Comparison of ENCODE assay signal across 22 cellular contexts in the genomic region with DNA sequence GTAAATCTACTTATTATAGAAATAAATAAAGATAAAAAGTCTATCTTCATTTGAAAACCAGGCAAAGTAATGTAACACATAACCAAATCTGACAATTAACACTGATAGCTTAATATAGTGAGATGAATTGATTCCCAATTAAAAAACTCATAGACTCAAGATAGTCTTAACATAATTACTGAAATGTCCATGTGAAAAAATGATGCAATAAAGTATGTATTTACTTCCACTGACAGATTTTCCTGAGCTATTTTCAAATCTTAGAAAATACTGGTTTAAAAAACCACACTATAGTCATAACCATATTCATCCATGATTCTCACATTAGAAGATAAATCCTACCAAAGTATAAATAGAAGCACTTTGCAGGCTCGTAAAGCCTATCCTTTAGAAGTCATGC. TPM values are rescaled to one million over a fixed set of nuclear protein-coding genes. Genes with fewer than 3 reads are reported as not detected.
DNase-seq lines count a peak whose midpoint lies in the region; ATAC-seq, FAIRE-seq and TF ChIP-seq lines count a peak whose summit lies in the region.
"Had no signal": no experiment of that assay in that cellular context is flagged by ENCODE, and none has a peak within 500 bp of the region (broad histone marks: within the 10 kb centered on the region; RNA-seq: fewer than 3 reads in every experiment).

No MANE protein-coding gene starts in this region.

- intact Hi-C loops in K562 (cut with micrococcal nuclease) (no loop called here), lower leg skin (cut with DNase I; ENCODE audit: low total_unique reads) (no loop called here), gastrocnemius medialis (cut with DNase I; ENCODE audit: low total_unique reads) (no loop called here)

- peaks cover 59% of the 10 kb centered on the region for H3K36me3 ChIP-seq in K562 (ENCODE audit: control insufficient read depth, insufficient read depth, low read length)
- peaks cover 0 to 65% of the 10 kb centered on the region in 2 donors for H3K36me3 ChIP-seq in gastrocnemius medialis

- ATAC-seq in K562: no peak
- no peak for ATAC-seq in gastrocnemius medialis
- ATAC-seq: GM12878 had no signal

- in situ Hi-C loops in K562 (cut with MboI) (no loop called here), gastrocnemius medialis (cut with MboI; ENCODE audit: low sequenced_read_pairs in 4 of 4) (no loop called here)

- TF ChIP-seq CTCF in D721Med (IDR thresholded peaks at IDR 0.05; ENCODE audit: insufficient read depth, missing control alignments): no peak
- TF ChIP-seq CTCF in K562 (IDR thresholded peaks at IDR 0.05 in 2 of 3, conservative IDR thresholded peaks at IDR 0.05 in 1 of 3; ENCODE audit: insufficient read depth in 2 of 3, low read depth in 1 of 3, low read length in 3 of 3): no peak
- TF ChIP-seq CTCF in lower leg skin (IDR thresholded peaks at IDR 0.05): no peak
- no peak for TF ChIP-seq CTCF in gastrocnemius medialis (IDR thresholded peaks at IDR 0.05 in 4 of 5, conservative IDR thresholded peaks at IDR 0.05 in 1 of 5)

- H3K4me3 ChIP-seq in K562 (no peak overlapping the region), lower leg skin (ENCODE audit: low read depth, poor library complexity, severe bottlenecking) (no peak overlapping the region), gastrocnemius medialis (no peak overlapping the region)
- H3K4me3 ChIP-seq: BLaER1, GM12878 had no signal

- H3K9me1 ChIP-seq in K562 (ENCODE audit: control insufficient read depth, insufficient read depth, low read length): no peaks in the 10 kb centered on the region

- no peaks in the 10 kb centered on the region for H3K27me3 ChIP-seq in K562 (ENCODE audit: control insufficient read depth in 2 of 2, insufficient read depth in 2 of 2, low read length in 2 of 2)
- H3K27me3 ChIP-seq in gastrocnemius medialis: no peaks in the 10 kb centered on the region
- H3K27me3 ChIP-seq: BE2C, BLaER1 had no signal

- POLR2A ChIA-PET in K562 (lab: Yijun Ruan, JAX): interaction anchor here (1.1 to 2.8 kb wide), 2 partner anchors 10 to 53 kb away, joined by 3 to 15 read pairs; a partner anchor contains a TSS

- TF ChIP-seq EP300 in K562 (IDR thresholded peaks at IDR 0.05; ENCODE audit: low read length): no peak

- H4K20me1 ChIP-seq in K562 (replicated peaks; ENCODE audit: control insufficient read depth, insufficient read depth, low read length): no peaks in the 10 kb centered on the region
- H4K20me1 ChIP-seq: BLaER1 had no signal

- no peak overlapping the region for H3K4me2 ChIP-seq in K562 (ENCODE audit: insufficient read depth, low read length)
- H3K4me2 ChIP-seq: BLaER1 had no signal

- H3K9me3 ChIP-seq in K562 (replicated peaks; ENCODE audit: control insufficient read depth, insufficient read depth, low read depth, low read length): no peaks in the 10 kb centered on the region
- H3K9me3 ChIP-seq in gastrocnemius medialis: no peaks in the 10 kb centered on the region
- H3K9me3 ChIP-seq: BE2C, BLaER1 had no signal

- no peak for DNase-seq in D721Med (ENCODE audit: insufficient read length, low spot score)
- DNase-seq in K562 (ENCODE audit: extremely low read depth in 1 of 4, low spot score in 3 of 4): no peak
- DNase-seq in GM19240 (ENCODE audit: insufficient read length, low spot score): no peak
- DNase-seq in NCI-H2171 treated with DMSO at 0.1 percent for 48 hours (lab: John Stamatoyannopoulos, UW): no peak
- no peak for DNase-seq in lower leg skin (ENCODE audit: low spot score in 2 of 2)
- no peak for DNase-seq in gastrocnemius medialis
- DNase-seq: 8988T; ACHN; BE2C; C1 segment of cervical spinal cord; CD4-positive, CD25-positive, alpha-beta regulatory T cell; CD8-positive, alpha-beta memory T cell; COR-L47; DMS79 treated with DMSO at 0.1 percent for 48 hours; GDM1 had no signal

- no peak overlapping the region for H2AFZ ChIP-seq in K562 (ENCODE audit: low read depth, low read length)

- no TSS peak for BruUV-seq in K562 (replicated peaks; lab: Mats Ljungman, UMichigan)

- CTCF ChIA-PET in K562 (lab: Yijun Ruan, JAX; ENCODE audit: low intra/inter-chr PET ratio): no interaction called here

- H3K9ac ChIP-seq in K562 (ENCODE audit: insufficient read depth in 1 of 2, low read depth in 2 of 2, low read length in 2 of 2): no peak overlapping the region
- H3K9ac ChIP-seq: BLaER1 had no signal

- WGBS in K562 (ENCODE audit: insufficient coverage, low coverage, missing lambda C conversion rate): 83% methylated on average over 1 of the region's 1 CpG
- WGBS in lower leg skin, 2 donors: 89 to 94% methylated on average over 1 of the region's 1 CpG

- no peaks in the 10 kb centered on the region for H3K4me1 ChIP-seq in K562 (replicated peaks in 1 of 2; ENCODE audit: control insufficient read depth in 2 of 2, insufficient read depth in 2 of 2, low read length in 2 of 2)
- H3K4me1 ChIP-seq in gastrocnemius medialis: no peaks in the 10 kb centered on the region
- H3K4me1 ChIP-seq: BE2C, BLaER1 had no signal

- peak; percentile 6 for FAIRE-seq in D721Med (lab: Jason Lieb, UNC)
- FAIRE-seq in G401.6 (lab: Jason Lieb, UNC): peak; percentile 21
- no peak for FAIRE-seq in K562 (lab: Jason Lieb, UNC)
- FAIRE-seq in islet of Langerhans (lab: Jason Lieb, UNC): peak; percentile 13
- FAIRE-seq: A204.1, GM12878, GM12892, GM18507 had no signal

- no peaks in the 10 kb centered on the region for H3K79me2 ChIP-seq in K562 (ENCODE audit: control insufficient read depth, insufficient read depth, low read length)

- H3K27ac ChIP-seq in K562 (ENCODE audit: extremely low read depth, low read depth, low read length): no peak overlapping the region
- no peak overlapping the region for H3K27ac ChIP-seq in gastrocnemius medialis
- H3K27ac ChIP-seq: BLaER1 had no signal

- TF ChIP-seq RAD21 in K562 (CRISPR knock-in tag; conservative IDR thresholded peaks at IDR 0.05 in 1 of 2, IDR thresholded peaks at IDR 0.05 in 1 of 2): no peak

- TF ChIP-seq POLR2A in K562 (conservative IDR thresholded peaks at IDR 0.05) (no peak), lower leg skin (IDR thresholded peaks at IDR 0.05) (no peak), gastrocnemius medialis (IDR thresholded peaks at IDR 0.05) (no peak)

RNA-seq across cellular contexts. Expression of a gene that starts 9.6 kb away (rescaled TPM):
- 58.1 and 105 TPM in 2 replicates for total RNA-seq in K562 (2011; cell fraction: chromatin; rRNA removed; ENCODE audit: low replicate concordance)
- total RNA-seq in K562 (2011; cell fraction: nucleolus; rRNA removed): 39.5 and 39.6 TPM in 2 replicates
- 51.0 and 57.4 TPM in 2 replicates for total RNA-seq in K562 (2011; cell fraction: nucleoplasm; rRNA removed)
- 56.5 and 62.6 TPM in 2 replicates for total RNA-seq in K562 (2014; rRNA removed)
- total RNA-seq in K562 (2014; rRNA removed; fragmentation: Illumina TruSeq; extraction: Trizol): 91.0 and 91.4 TPM in 2 replicates
- 72.4 and 72.6 TPM in 2 replicates for total RNA-seq in K562 (2015; rRNA removed; fragmentation: Illumina TruSeq; extraction: Trizol)
- total RNA-seq in K562 (2021): 53.0 and 54.1 TPM in 2 replicates
- 114 and 124 TPM in 2 replicates for polyA plus RNA-seq in K562 (2011; rRNA removed)
- polyA plus RNA-seq in K562 (2011; cell fraction: cytosol; rRNA removed): 47.7 and 55.4 TPM in 2 replicates
- polyA plus RNA-seq in K562 (2011; cell fraction: nucleus; rRNA removed): 75.8 and 110 TPM in 2 replicates
- polyA plus RNA-seq in K562 (2012): 71.9 and 112 TPM in 2 replicates
- polyA plus RNA-seq in K562 (2014; fragmentation: Illumina TruSeq; extraction: Trizol): 75.8 and 80.1 TPM in 2 replicates
- 10 to 100 TPM; 26.7 to 30.6 TPM for polyA plus RNA-seq in K562 (2014; fragmentation: Nextera tagmentation; extraction: Ambion mirVana)
- 61.4 and 68.9 TPM in 2 replicates for polyA plus RNA-seq in K562 (2014; rRNA removed)
- polyA minus RNA-seq in K562 (2011; rRNA and poly(A)+ RNA removed): 102 and 112 TPM in 2 replicates
- 31.9 and 51.6 TPM in 2 replicates for polyA minus RNA-seq in K562 (2011; cell fraction: cytosol; rRNA and poly(A)+ RNA removed)
- polyA minus RNA-seq in K562 (2011; cell fraction: nucleus; rRNA and poly(A)+ RNA removed): 21.3 and 41.1 TPM in 2 replicates
- total RNA-seq in lower leg skin: 10 to 100 TPM in 1 of 4 donors, 1 to 10 TPM in 3; 6.2 to 14.4 (median 7.0) TPM
- 1 to 10 TPM; 3.6 to 5.3 (median 4.2) TPM for total RNA-seq in gastrocnemius medialis

RNA-seq across cellular contexts. Expression of a gene that starts 43.5 kb away (rescaled TPM):
- 70.4 and 160 TPM in 2 replicates for total RNA-seq in K562 (2011; cell fraction: chromatin; rRNA removed; ENCODE audit: low replicate concordance)
- total RNA-seq in K562 (2011; cell fraction: nucleolus; rRNA removed): 39.9 and 42.9 TPM in 2 replicates
- total RNA-seq in K562 (2011; cell fraction: nucleoplasm; rRNA removed): 64.7 and 86.4 TPM in 2 replicates
- total RNA-seq in K562 (2014; rRNA removed): 16.5 and 25.2 TPM in 2 replicates
- total RNA-seq in K562 (2014; rRNA removed; fragmentation: Illumina TruSeq; extraction: Trizol): 19.9 and 24.0 TPM in 2 replicates
- 20.8 and 22.4 TPM in 2 replicates for total RNA-seq in K562 (2015; rRNA removed; fragmentation: Illumina TruSeq; extraction: Trizol)
- total RNA-seq in K562 (2021): 25.6 and 31.9 TPM in 2 replicates
- polyA plus RNA-seq in K562 (2011; rRNA removed): 97.9 and 98.2 TPM in 2 replicates
- polyA plus RNA-seq in K562 (2011; cell fraction: cytosol; rRNA removed): 13.0 and 30.9 TPM in 2 replicates
- 78.7 and 127 TPM in 2 replicates for polyA plus RNA-seq in K562 (2011; cell fraction: nucleus; rRNA removed)
- polyA plus RNA-seq in K562 (2012): 34.8 and 44.0 TPM in 2 replicates
- polyA plus RNA-seq in K562 (2014; fragmentation: Illumina TruSeq; extraction: Trizol): 32.5 and 39.2 TPM in 2 replicates
- 10 to 100 TPM; 79.5 to 80.8 TPM for polyA plus RNA-seq in K562 (2014; fragmentation: Nextera tagmentation; extraction: Ambion mirVana)
- 47.9 and 52.3 TPM in 2 replicates for polyA plus RNA-seq in K562 (2014; rRNA removed)
- 139 and 147 TPM in 2 replicates for polyA minus RNA-seq in K562 (2011; rRNA and poly(A)+ RNA removed)
- 18.0 and 22.2 TPM in 2 replicates for polyA minus RNA-seq in K562 (2011; cell fraction: cytosol; rRNA and poly(A)+ RNA removed)
- polyA minus RNA-seq in K562 (2011; cell fraction: nucleus; rRNA and poly(A)+ RNA removed): 37.7 and 82.6 TPM in 2 replicates
- total RNA-seq in lower leg skin: 10 to 100 TPM; 12.8 to 34.2 (median 15.0) TPM
- total RNA-seq in gastrocnemius medialis: 10 to 100 TPM; 14.8 to 29.4 (median 24.4) TPM

RNA-seq across cellular contexts. Expression of a gene that starts 44.2 kb away (rescaled TPM):
- total RNA-seq in K562 (2011; cell fraction: chromatin; rRNA removed; ENCODE audit: low replicate concordance): 12.1 and 17.2 TPM in 2 replicates
- total RNA-seq in K562 (2011; cell fraction: nucleolus; rRNA removed): 4.3 and 8.3 TPM in 2 replicates
- 9.7 and 14.1 TPM in 2 replicates for total RNA-seq in K562 (2011; cell fraction: nucleoplasm; rRNA removed)
- total RNA-seq in K562 (2014; rRNA removed): 3.9 and 7.5 TPM in 2 replicates
- total RNA-seq in K562 (2014; rRNA removed; fragmentation: Illumina TruSeq; extraction: Trizol): 4.3 and 6.3 TPM in 2 replicates
- 8.0 and 9.8 TPM in 2 replicates for total RNA-seq in K562 (2015; rRNA removed; fragmentation: Illumina TruSeq; extraction: Trizol)
- 7.0 and 8.7 TPM in 2 replicates for total RNA-seq in K562 (2021)
- 12.6 TPM in 2 replicates for polyA plus RNA-seq in K562 (2011; rRNA removed)
- polyA plus RNA-seq in K562 (2011; cell fraction: cytosol; rRNA removed): 8.5 and 10.6 TPM in 2 replicates
- 23.1 and 27.6 TPM in 2 replicates for polyA plus RNA-seq in K562 (2011; cell fraction: nucleus; rRNA removed)
- polyA plus RNA-seq in K562 (2012): 3.9 and 6.9 TPM in 2 replicates
- polyA plus RNA-seq in K562 (2014; fragmentation: Illumina TruSeq; extraction: Trizol): 9.4 and 10.7 TPM in 2 replicates
- 1 to 10 TPM; 1.1 to 2.1 TPM for polyA plus RNA-seq in K562 (2014; fragmentation: Nextera tagmentation; extraction: Ambion mirVana)
- polyA plus RNA-seq in K562 (2014; rRNA removed): 4.8 and 9.5 TPM in 2 replicates
- polyA minus RNA-seq in K562 (2011; rRNA and poly(A)+ RNA removed): 15.5 and 18.0 TPM in 2 replicates
- 7.8 and 8.7 TPM in 2 replicates for polyA minus RNA-seq in K562 (2011; cell fraction: cytosol; rRNA and poly(A)+ RNA removed)
- polyA minus RNA-seq in K562 (2011; cell fraction: nucleus; rRNA and poly(A)+ RNA removed): 8.6 and 14.7 TPM in 2 replicates
- total RNA-seq in lower leg skin: 10 to 100 TPM; 17.4 to 39.5 (median 31.7) TPM
- total RNA-seq in gastrocnemius medialis: 10 to 100 TPM; 14.5 to 33.1 (median 26.9) TPM

RNA-seq across cellular contexts. Expression of a gene that starts 55.2 kb away (rescaled TPM):
- 223 and 597 TPM in 2 replicates for total RNA-seq in K562 (2011; cell fraction: chromatin; rRNA removed; ENCODE audit: low replicate concordance)
- 107 and 150 TPM in 2 replicates for total RNA-seq in K562 (2011; cell fraction: nucleolus; rRNA removed)
- total RNA-seq in K562 (2011; cell fraction: nucleoplasm; rRNA removed): 253 and 349 TPM in 2 replicates
- total RNA-seq in K562 (2014; rRNA removed) (126 and 185 TPM in 2 replicates), K562 (2014; rRNA removed; fragmentation: Illumina TruSeq; extraction: Trizol) (142 and 149 TPM in 2 replicates), K562 (2015; rRNA removed; fragmentation: Illumina TruSeq; extraction: Trizol) (120 and 149 TPM in 2 replicates), K562 (2021) (242 and 259 TPM in 2 replicates), lower leg skin (100 to 1,000 TPM; 199 to 314 (median 256) TPM), gastrocnemius medialis (100 to 1,000 TPM; 109 to 390 (median 126) TPM)
- polyA plus RNA-seq in K562 (2011; rRNA removed) (99.1 and 105 TPM in 2 replicates), K562 (2014; fragmentation: Illumina TruSeq; extraction: Trizol) (173 and 203 TPM in 2 replicates), K562 (2014; fragmentation: Nextera tagmentation; extraction: Ambion mirVana) (100 to 1,000 TPM; 195 to 742 TPM), K562 (2014; rRNA removed) (97.6 and 187 TPM in 2 replicates)
- polyA plus RNA-seq in K562 (2011; cell fraction: cytosol; rRNA removed): 88.2 and 117 TPM in 2 replicates
- 255 and 309 TPM in 2 replicates for polyA plus RNA-seq in K562 (2011; cell fraction: nucleus; rRNA removed)
- polyA plus RNA-seq in K562 (2012): 146 and 246 TPM in 2 replicates
- 241 and 277 TPM in 2 replicates for polyA minus RNA-seq in K562 (2011; rRNA and poly(A)+ RNA removed)
- 183 and 187 TPM in 2 replicates for polyA minus RNA-seq in K562 (2011; cell fraction: cytosol; rRNA and poly(A)+ RNA removed)
- 121 and 212 TPM in 2 replicates for polyA minus RNA-seq in K562 (2011; cell fraction: nucleus; rRNA and poly(A)+ RNA removed)

RNA-seq across cellular contexts. Expression of a gene that starts 56.1 kb away (rescaled TPM):
- total RNA-seq in K562 (2011; cell fraction: chromatin; rRNA removed; ENCODE audit: low replicate concordance): 282 and 575 TPM in 2 replicates
- 120 and 142 TPM in 2 replicates for total RNA-seq in K562 (2011; cell fraction: nucleolus; rRNA removed)
- total RNA-seq in K562 (2011; cell fraction: nucleoplasm; rRNA removed): 254 and 330 TPM in 2 replicates
- 260 and 356 TPM in 2 replicates for total RNA-seq in K562 (2014; rRNA removed)
- 349 and 398 TPM in 2 replicates for total RNA-seq in K562 (2014; rRNA removed; fragmentation: Illumina TruSeq; extraction: Trizol)
- total RNA-seq in K562 (2015; rRNA removed; fragmentation: Illumina TruSeq; extraction: Trizol): 258 and 267 TPM in 2 replicates
- total RNA-seq in K562 (2021): 396 and 415 TPM in 2 replicates
- polyA plus RNA-seq in K562 (2011; rRNA removed): 100 and 141 TPM in 2 replicates
- polyA plus RNA-seq in K562 (2011; cell fraction: cytosol; rRNA removed): 41.9 and 69.4 TPM in 2 replicates
- polyA plus RNA-seq in K562 (2011; cell fraction: nucleus; rRNA removed): 111 and 125 TPM in 2 replicates
- polyA plus RNA-seq in K562 (2012): 155 and 181 TPM in 2 replicates
- polyA plus RNA-seq in K562 (2014; fragmentation: Illumina TruSeq; extraction: Trizol): 409 and 429 TPM in 2 replicates
- polyA plus RNA-seq in K562 (2014; fragmentation: Nextera tagmentation; extraction: Ambion mirVana): 100 to 1,000 TPM; 276 to 387 TPM
- polyA plus RNA-seq in K562 (2014; rRNA removed): 230 and 236 TPM in 2 replicates
- polyA minus RNA-seq in K562 (2011; rRNA and poly(A)+ RNA removed): 152 and 154 TPM in 2 replicates
- 92.6 and 125 TPM in 2 replicates for polyA minus RNA-seq in K562 (2011; cell fraction: cytosol; rRNA and poly(A)+ RNA removed)
- 83.7 and 168 TPM in 2 replicates for polyA minus RNA-seq in K562 (2011; cell fraction: nucleus; rRNA and poly(A)+ RNA removed)
- total RNA-seq in lower leg skin: 10 to 100 TPM; 44.8 to 62.4 (median 57.3) TPM
- total RNA-seq in gastrocnemius medialis: 10 to 100 TPM; 46.3 to 97.5 (median 55.4) TPM
